8 cellular contexts compared by ENCODE assay signal in genomic region chr1:44802306-44803061, GRCh38. TPM values are rescaled to one million over a fixed set of nuclear protein-coding genes. Genes with fewer than 3 reads are reported as not detected.
DNase-seq lines count a peak whose midpoint lies in the region; ATAC-seq, FAIRE-seq and TF ChIP-seq lines count a peak whose summit lies in the region.

No MANE protein-coding gene starts in this region.

- WGBS in A549 (ENCODE audit: missing lambda C conversion rate), result 93% methylated on average over 9 of the region's 13 CpGs

- no peaks in the 10 kb centered on the region for H3K27me3 Mint-ChIP-seq in naive B cell

- H3K4me3 Mint-ChIP-seq in naive B cell, result peak overlapping the region in 6 of 8 donors; percentile 15 to 83 (median 47)

- H3K4me1 ChIP-seq in A549 (peaks cover 57% of the 10 kb centered on the region), Karpas-422 (ENCODE audit: low read length) (peaks cover 33% of the 10 kb centered on the region)

- DNase-seq in A549 (ENCODE audit: low read depth in 1 of 2, low spot score in 1 of 2), result no peak
- no peak for DNase-seq in Karpas-422
- DNase-seq in coronary artery (ENCODE audit: low spot score), result no peak
- no peak for DNase-seq in naive B cell
- DNase-seq in NCI-H1105 treated with DMSO at 0.1 percent for 48 hours (lab: John Stamatoyannopoulos, UW), result no peak
- DNase-seq in DMS53 (lab: John Stamatoyannopoulos, UW), result no peak

- no peaks in the 10 kb centered on the region for H3K9me3 ChIP-seq in A549
- no peaks in the 10 kb centered on the region for H3K9me3 ChIP-seq in Karpas-422 (ENCODE audit: low read length)

- no peaks in the 10 kb centered on the region for H3K9me3 Mint-ChIP-seq in naive B cell

- peaks cover 13% of the 10 kb centered on the region for H3K79me2 ChIP-seq in Karpas-422 (ENCODE audit: low read length)

- TF ChIP-seq EP300 in A549 (IDR thresholded peaks at IDR 0.05), result no peak

- peaks cover 29 to 46% (median 35%) of the 10 kb centered on the region in 3 donors for H3K4me1 Mint-ChIP-seq in naive B cell

- H3K4me2 ChIP-seq in A549, result peak overlapping the region; percentile 96
- H3K4me2 ChIP-seq in Karpas-422 (ENCODE audit: low read depth, low read length, poor library complexity, severe bottlenecking), result peak overlapping the region; percentile 98

- H3K9me2 ChIP-seq in Karpas-422 (replicated peaks; ENCODE audit: insufficient read depth, low read length), result no peaks in the 10 kb centered on the region

- no peak for TF ChIP-seq POLR2A in A549 (IDR thresholded peaks at IDR 0.05; ENCODE audit: low read length)

- H3K27ac ChIP-seq in A549, result peak overlapping the region in 1 of 2 experiments; percentile 91; a peak in 4 of 6 replicates
- H3K27ac ChIP-seq in Karpas-422 (ENCODE audit: low read length), result no peak overlapping the region
- H3K27ac ChIP-seq in coronary artery, result peak overlapping the region; percentile 56 to 97

- no peaks in the 10 kb centered on the region for H3K27me3 ChIP-seq in Karpas-422 (ENCODE audit: low read length)

- POLR2A ChIA-PET in A549 (lab: Yijun Ruan, JAX), result interaction anchor here (0.6 kb wide), 1 partner anchor 15 kb away, joined by 3 read pairs; no protein-coding TSS in a partner anchor

- no peak overlapping the region for H2AFZ ChIP-seq in Karpas-422 (ENCODE audit: low read length)

- TF ChIP-seq CTCF in A549 (IDR thresholded peaks at IDR 0.05) (no peak), coronary artery (IDR thresholded peaks at IDR 0.05) (no peak)

- CTCF ChIA-PET in A549 (lab: Yijun Ruan, JAX), result interaction anchor here (1.2 to 3.9 kb wide), 3 partner anchors 9 to 15 kb away, joined by 3 to 9 read pairs (median 4); partner anchors contain the start of gene BEST4

- peak overlapping the region; percentile 98 for H3K4me3 ChIP-seq in A549
- peak overlapping the region; percentile 95 for H3K4me3 ChIP-seq in Karpas-422 (ENCODE audit: low read length)
- peak overlapping the region; percentile 93 for H3K4me3 ChIP-seq in coronary artery

- H3K36me3 ChIP-seq in Karpas-422 (ENCODE audit: insufficient read depth, low read length), result peaks cover 7% of the 10 kb centered on the region; the same call in 1 of the 2 replicates

- TF ChIP-seq RAD21 in A549 (conservative IDR thresholded peaks at IDR 0.05 in 1 of 2, IDR thresholded peaks at IDR 0.05 in 1 of 2), result no peak

- no peak for FAIRE-seq in A549 (lab: Jason Lieb, UNC)

- ATAC-seq in A549 (no peak), naive B cell (ENCODE audit: low read depth in 2 of 2) (no peak), HG02571 (IDR thresholded peaks at IDR 0.05; ENCODE audit: unreplicated experiment) (no peak), HG02678 (IDR thresholded peaks at IDR 0.05; ENCODE audit: unreplicated experiment) (no peak)

- H4K20me1 ChIP-seq in Karpas-422 (ENCODE audit: insufficient read depth, low read depth, low read length), result no peaks in the 10 kb centered on the region; the same call in 1 of the 2 replicates

- H3K27ac Mint-ChIP-seq in naive B cell, result peak overlapping the region in 4 of 6 donors; percentile 12 to 94 (median 68)

- H3K9ac ChIP-seq in Karpas-422 (ENCODE audit: low read length), result peak overlapping the region; percentile 58; the same call in 1 of the 2 replicates

- peaks cover 0 to 8% of the 10 kb centered on the region in 2 donors for H3K36me3 Mint-ChIP-seq in naive B cell

TF ChIP-seq in A549, 52 proteins besides CTCF, POLR2A, EP300 and RAD21:
- no peak for TF ChIP-seq NFE2L2 (conservative IDR thresholded peaks at IDR 0.05; ENCODE audit: low read length)
- TF ChIP-seq ELK1 (IDR thresholded peaks at IDR 0.05; ENCODE audit: low read depth, low read length), result no peak
- no peak for TF ChIP-seq KDM1A (IDR thresholded peaks at IDR 0.05; ENCODE audit: low read depth)
- TF ChIP-seq CBX2 (IDR thresholded peaks at IDR 0.05; ENCODE audit: borderline replicate concordance, low read depth), result no peak
- no peak for TF ChIP-seq SMC3 (IDR thresholded peaks at IDR 0.05)
- TF ChIP-seq JUN (IDR thresholded peaks at IDR 0.05), result no peak
- no peak for TF ChIP-seq HOXA7 (CRISPR knock-in tag; IDR thresholded peaks at IDR 0.05)
- TF ChIP-seq PBX3 (IDR thresholded peaks at IDR 0.05), result no peak
- no peak for TF ChIP-seq NR3C1 (IDR thresholded peaks at IDR 0.05)
- no peak for TF ChIP-seq FOSB (CRISPR knock-in tag; IDR thresholded peaks at IDR 0.05)
- no peak for TF ChIP-seq ZNF302 (CRISPR knock-in tag; IDR thresholded peaks at IDR 0.05)
- no peak for TF ChIP-seq HOXB5 (CRISPR knock-in tag; IDR thresholded peaks at IDR 0.05)

RNA-seq across cellular contexts. Expression of gene PLK3, which starts 2.3 kb away (rescaled TPM):
- 12.6 and 16.0 TPM in 2 replicates for polyA plus RNA-seq in A549 (2011; rRNA removed)
- 20.0 and 21.0 TPM in 2 replicates for polyA plus RNA-seq in A549 (2012; cell fraction: cytosol; rRNA removed)
- 109 and 111 TPM in 2 replicates for polyA plus RNA-seq in A549 (2012; cell fraction: nucleus; rRNA removed)
- 10.9 to 11.6 TPM (median 11.2 TPM) in 3 replicates for polyA plus RNA-seq in A549 (2017; fragmentation: RNase III; extraction: RNeasy Plus Mini Kit Qiagen cat#74134 plus additional on column Dnase treatment)
- polyA minus RNA-seq in A549 (2011; rRNA and poly(A)+ RNA removed), result 19.7 and 20.1 TPM in 2 replicates
- 11.8 and 18.2 TPM in 2 replicates for total RNA-seq in Karpas-422 (2014; rRNA removed; shearing (Covaris generic); ENCODE audit: low replicate concordance)
- polyA plus RNA-seq in naive B cell (ENCODE audit: low read depth in 6 of 6), result 1 to 10 TPM; 2.6 to 9.2 (median 5.0) TPM

RNA-seq across cellular contexts. Expression of gene DYNLT4, which starts 4.7 kb away (rescaled TPM):
- polyA plus RNA-seq in A549 (2011; rRNA removed) (0.21 TPM in 1 of 2 replicates, not detected in the other), A549 (2017; fragmentation: RNase III; extraction: RNeasy Plus Mini Kit Qiagen cat#74134 plus additional on column Dnase treatment) (0.12 to 0.18 TPM in 2 of 3 replicates, not detected in the other), naive B cell (ENCODE audit: low read depth in 6 of 6) (not detected)
- 0.48 and 0.92 TPM in 2 replicates for polyA plus RNA-seq in A549 (2012; cell fraction: cytosol; rRNA removed)
- polyA plus RNA-seq in A549 (2012; cell fraction: nucleus; rRNA removed), result 0.70 and 0.84 TPM in 2 replicates
- polyA minus RNA-seq in A549 (2011; rRNA and poly(A)+ RNA removed), result not detected in 2 replicates
- total RNA-seq in Karpas-422 (2014; rRNA removed; shearing (Covaris generic); ENCODE audit: low replicate concordance), result not detected in 2 replicates

RNA-seq across cellular contexts. Expression of gene BTBD19, which starts 5.8 kb away (rescaled TPM):
- polyA plus RNA-seq in A549 (2011; rRNA removed), result 4.2 and 4.7 TPM in 2 replicates
- polyA plus RNA-seq in A549 (2012; cell fraction: cytosol; rRNA removed), result 3.9 and 4.5 TPM in 2 replicates
- 28.1 and 33.9 TPM in 2 replicates for polyA plus RNA-seq in A549 (2012; cell fraction: nucleus; rRNA removed)
- polyA plus RNA-seq in A549 (2017; fragmentation: RNase III; extraction: RNeasy Plus Mini Kit Qiagen cat#74134 plus additional on column Dnase treatment), result 4.5 to 8.9 TPM (median 7.4 TPM) in 3 replicates
- 3.5 and 4.6 TPM in 2 replicates for polyA minus RNA-seq in A549 (2011; rRNA and poly(A)+ RNA removed)
- total RNA-seq in Karpas-422 (2014; rRNA removed; shearing (Covaris generic); ENCODE audit: low replicate concordance), result 0.69 and 0.75 TPM in 2 replicates
- under 1 TPM in 3 of 6 donors, not detected in 3; 0.09 to 0.57 (median 0.31) TPM for polyA plus RNA-seq in naive B cell (ENCODE audit: low read depth in 6 of 6)

RNA-seq across cellular contexts. Expression of gene BEST4, which starts 14.5 kb away (rescaled TPM):
- polyA plus RNA-seq in A549 (2011; rRNA removed) (0.04 and 0.09 TPM in 2 replicates), A549 (2017; fragmentation: RNase III; extraction: RNeasy Plus Mini Kit Qiagen cat#74134 plus additional on column Dnase treatment) (0.07 to 0.08 TPM in 2 of 3 replicates, not detected in the other), naive B cell (ENCODE audit: low read depth in 6 of 6) (under 1 TPM in 1 of 6 donors, not detected in 5; 0.12 TPM)
- 0.05 TPM in 2 replicates for polyA plus RNA-seq in A549 (2012; cell fraction: cytosol; rRNA removed)
- 0.27 and 0.30 TPM in 2 replicates for polyA plus RNA-seq in A549 (2012; cell fraction: nucleus; rRNA removed)
- polyA minus RNA-seq in A549 (2011; rRNA and poly(A)+ RNA removed), result 0.25 TPM in 1 of 2 replicates, not detected in the other
- total RNA-seq in Karpas-422 (2014; rRNA removed; shearing (Covaris generic); ENCODE audit: low replicate concordance), result 1.0 and 1.3 TPM in 2 replicates

RNA-seq across cellular contexts. Expression of gene RPS8, which starts 27.1 kb away (rescaled TPM):
- polyA plus RNA-seq in A549 (2011; rRNA removed) (1,515 and 1,820 TPM in 2 replicates), A549 (2017; fragmentation: RNase III; extraction: RNeasy Plus Mini Kit Qiagen cat#74134 plus additional on column Dnase treatment) (1,575 to 1,608 TPM (median 1,577 TPM) in 3 replicates), naive B cell (ENCODE audit: low read depth in 6 of 6) (1,000 to 10,000 TPM in 5 of 6 donors, 100 to 1,000 TPM in 1; 896 to 1,302 (median 1,132) TPM)
- polyA plus RNA-seq in A549 (2012; cell fraction: cytosol; rRNA removed), result 1,474 and 1,759 TPM in 2 replicates
- polyA plus RNA-seq in A549 (2012; cell fraction: nucleus; rRNA removed), result 676 and 747 TPM in 2 replicates
- 365 and 468 TPM in 2 replicates for polyA minus RNA-seq in A549 (2011; rRNA and poly(A)+ RNA removed)
- 3,372 and 3,624 TPM in 2 replicates for total RNA-seq in Karpas-422 (2014; rRNA removed; shearing (Covaris generic); ENCODE audit: low replicate concordance)
